Comparison of ENCODE assay signal across 1 cellular context in the genomic region with DNA sequence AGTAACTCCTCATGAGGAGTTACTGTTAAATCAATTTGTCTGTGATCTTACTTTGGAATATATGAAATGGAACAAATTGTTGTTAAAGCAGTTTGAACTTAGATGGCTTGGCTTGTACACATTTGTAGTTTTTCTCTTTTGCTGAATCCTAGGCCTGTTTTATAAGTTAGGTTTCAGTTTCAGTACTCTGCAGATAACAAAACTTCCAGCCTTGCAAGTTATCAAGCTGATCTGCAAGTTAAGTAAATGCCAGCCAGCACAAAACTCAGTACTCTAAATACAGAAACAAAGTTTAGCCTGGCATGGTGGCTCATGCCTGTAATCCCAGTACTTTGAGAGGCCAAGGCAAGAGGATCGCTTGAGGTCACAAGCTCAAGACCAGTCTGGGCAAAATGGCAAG.
TF ChIP-seq lines count a peak whose summit lies in the region.

No MANE protein-coding gene starts in this region.

TF ChIP-seq in GM23338, 12 proteins besides CTCF, POLR2A, EP300 and RAD21 (continued from another document):
- TF ChIP-seq, protein P1, sequence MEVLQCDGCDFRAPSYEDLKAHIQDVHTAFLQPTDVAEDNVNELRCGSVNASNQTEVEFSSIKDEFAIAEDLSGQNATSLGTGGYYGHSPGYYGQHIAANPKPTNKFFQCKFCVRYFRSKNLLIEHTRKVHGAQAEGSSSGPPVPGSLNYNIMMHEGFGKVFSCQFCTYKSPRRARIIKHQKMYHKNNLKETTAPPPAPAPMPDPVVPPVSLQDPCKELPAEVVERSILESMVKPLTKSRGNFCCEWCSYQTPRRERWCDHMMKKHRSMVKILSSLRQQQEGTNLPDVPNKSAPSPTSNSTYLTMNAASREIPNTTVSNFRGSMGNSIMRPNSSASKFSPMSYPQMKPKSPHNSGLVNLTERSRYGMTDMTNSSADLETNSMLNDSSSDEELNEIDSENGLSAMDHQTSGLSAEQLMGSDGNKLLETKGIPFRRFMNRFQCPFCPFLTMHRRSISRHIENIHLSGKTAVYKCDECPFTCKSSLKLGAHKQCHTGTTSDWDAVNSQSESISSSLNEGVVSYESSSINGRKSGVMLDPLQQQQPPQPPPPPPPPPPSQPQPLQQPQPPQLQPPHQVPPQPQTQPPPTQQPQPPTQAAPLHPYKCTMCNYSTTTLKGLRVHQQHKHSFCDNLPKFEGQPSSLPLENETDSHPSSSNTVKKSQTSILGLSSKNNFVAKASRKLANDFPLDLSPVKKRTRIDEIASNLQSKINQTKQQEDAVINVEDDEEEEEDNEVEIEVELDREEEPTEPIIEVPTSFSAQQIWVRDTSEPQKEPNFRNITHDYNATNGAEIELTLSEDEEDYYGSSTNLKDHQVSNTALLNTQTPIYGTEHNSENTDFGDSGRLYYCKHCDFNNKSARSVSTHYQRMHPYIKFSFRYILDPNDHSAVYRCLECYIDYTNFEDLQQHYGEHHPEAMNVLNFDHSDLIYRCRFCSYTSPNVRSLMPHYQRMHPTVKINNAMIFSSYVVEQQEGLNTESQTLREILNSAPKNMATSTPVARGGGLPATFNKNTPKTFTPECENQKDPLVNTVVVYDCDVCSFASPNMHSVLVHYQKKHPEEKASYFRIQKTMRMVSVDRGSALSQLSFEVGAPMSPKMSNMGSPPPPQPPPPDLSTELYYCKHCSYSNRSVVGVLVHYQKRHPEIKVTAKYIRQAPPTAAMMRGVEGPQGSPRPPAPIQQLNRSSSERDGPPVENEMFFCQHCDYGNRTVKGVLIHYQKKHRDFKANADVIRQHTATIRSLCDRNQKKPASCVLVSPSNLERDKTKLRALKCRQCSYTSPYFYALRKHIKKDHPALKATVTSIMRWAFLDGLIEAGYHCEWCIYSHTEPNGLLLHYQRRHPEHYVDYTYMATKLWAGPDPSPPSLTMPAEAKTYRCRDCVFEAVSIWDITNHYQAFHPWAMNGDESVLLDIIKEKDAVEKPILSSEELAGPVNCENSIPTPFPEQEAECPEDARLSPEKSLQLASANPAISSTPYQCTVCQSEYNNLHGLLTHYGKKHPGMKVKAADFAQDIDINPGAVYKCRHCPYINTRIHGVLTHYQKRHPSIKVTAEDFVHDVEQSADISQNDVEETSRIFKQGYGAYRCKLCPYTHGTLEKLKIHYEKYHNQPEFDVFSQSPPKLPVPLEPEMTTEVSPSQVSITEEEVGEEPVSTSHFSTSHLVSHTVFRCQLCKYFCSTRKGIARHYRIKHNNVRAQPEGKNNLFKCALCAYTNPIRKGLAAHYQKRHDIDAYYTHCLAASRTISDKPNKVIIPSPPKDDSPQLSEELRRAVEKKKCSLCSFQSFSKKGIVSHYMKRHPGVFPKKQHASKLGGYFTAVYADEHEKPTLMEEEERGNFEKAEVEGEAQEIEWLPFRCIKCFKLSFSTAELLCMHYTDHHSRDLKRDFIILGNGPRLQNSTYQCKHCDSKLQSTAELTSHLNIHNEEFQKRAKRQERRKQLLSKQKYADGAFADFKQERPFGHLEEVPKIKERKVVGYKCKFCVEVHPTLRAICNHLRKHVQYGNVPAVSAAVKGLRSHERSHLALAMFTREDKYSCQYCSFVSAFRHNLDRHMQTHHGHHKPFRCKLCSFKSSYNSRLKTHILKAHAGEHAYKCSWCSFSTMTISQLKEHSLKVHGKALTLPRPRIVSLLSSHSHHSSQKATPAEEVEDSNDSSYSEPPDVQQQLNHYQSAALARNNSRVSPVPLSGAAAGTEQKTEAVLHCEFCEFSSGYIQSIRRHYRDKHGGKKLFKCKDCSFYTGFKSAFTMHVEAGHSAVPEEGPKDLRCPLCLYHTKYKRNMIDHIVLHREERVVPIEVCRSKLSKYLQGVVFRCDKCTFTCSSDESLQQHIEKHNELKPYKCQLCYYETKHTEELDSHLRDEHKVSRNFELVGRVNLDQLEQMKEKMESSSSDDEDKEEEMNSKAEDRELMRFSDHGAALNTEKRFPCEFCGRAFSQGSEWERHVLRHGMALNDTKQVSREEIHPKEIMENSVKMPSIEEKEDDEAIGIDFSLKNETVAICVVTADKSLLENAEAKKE (CRISPR knock-in tag; IDR thresholded peaks at IDR 0.05): no peak
